8 cellular contexts compared by ENCODE assay signal in genomic region chr18:45910405-45911023, GRCh38. TPM values are rescaled to one million over a fixed set of nuclear protein-coding genes. Genes with fewer than 3 reads are reported as not detected.
DNase-seq lines count a peak whose midpoint lies in the region; ATAC-seq and TF ChIP-seq lines count a peak whose summit lies in the region.

No MANE protein-coding gene starts in this region.

- no peak overlapping the region for H3K4me3 ChIP-seq in NB4 (ENCODE audit: low read depth, low read length)
- H3K4me3 ChIP-seq in cardiac fibroblast (replicated peaks in 1 of 2; ENCODE audit: low read depth in 2 of 2, low read length in 2 of 2) = no peak overlapping the region
- no peak overlapping the region for H3K4me3 ChIP-seq in lower lobe of right lung

- H3K27me3 Mint-ChIP-seq in activated B cell treated with CpG ODN at 0.5 μM for 24 hours = no peaks in the 10 kb centered on the region

- CTCF ChIA-PET in activated B cell treated with CpG ODN at 0.5 μM for 24 hours (lab: Charles Lee) = interaction anchor here (0.6 to 5.7 kb wide), 8 partner anchors 11 to 248 kb away, joined by 3 to 43 read pairs (median 3); no protein-coding TSS in a partner anchor

- H3K4me3 Mint-ChIP-seq in activated B cell treated with CpG ODN at 0.5 μM for 24 hours = no peak overlapping the region

- H3K36me3 Mint-ChIP-seq in activated B cell treated with CpG ODN at 0.5 μM for 24 hours (ENCODE audit: low read depth) = peaks cover 87% of the 10 kb centered on the region

- intact Hi-C loops in activated B cell treated with CpG ODN at 0.5 μM for 24 hours (cut with micrococcal nuclease) (loop anchor here (1.0 to 2.0 kb wide), 6 partner anchors 56 to 290 kb away; partner anchors contain the start of gene EPG5), lower lobe of right lung (cut with DNase I) (no loop called here)

- H3K9me3 Mint-ChIP-seq in activated B cell treated with CpG ODN at 0.5 μM for 24 hours = no peaks in the 10 kb centered on the region

- TF ChIP-seq CTCF in NB4 (IDR thresholded peaks at IDR 0.05; ENCODE audit: low read depth, low read length) (peak; percentile 82), activated B cell treated with CpG ODN at 0.5 μM for 24 hours (IDR thresholded peaks at IDR 0.05) (peak; percentile 42), cardiac fibroblast (IDR thresholded peaks at IDR 0.05; ENCODE audit: low read depth, low read length) (peak; percentile 91), lower lobe of right lung (IDR thresholded peaks at IDR 0.05) (peak; percentile 70)

- H3K27ac Mint-ChIP-seq in activated B cell treated with CpG ODN at 0.5 μM for 24 hours = no peak overlapping the region

- DNase-seq in COR-L47 (lab: John Stamatoyannopoulos, UW) = peak; percentile 45
- peak; percentile 52 for DNase-seq in NB4 (ENCODE audit: low read depth)
- DNase-seq in activated B cell treated with CpG ODN at 0.5 μM for 24 hours = peak; percentile 23
- DNase-seq in cardiac fibroblast (ENCODE audit: low read depth in 2 of 2) = peak; percentile 59 to 61
- peak; percentile 52 for DNase-seq in lower lobe of right lung
- DNase-seq in stimulated activated CD8-positive, alpha-beta memory T cell treated with anti-CD3 and anti-CD28 coated beads, Interleukin-15, amount 100 ng/mL, for 48 hours (ENCODE audit: low read depth in 2 of 2) = peak; percentile 28 to 34
- no peak for DNase-seq in DMS153 treated with DMSO at 0.1 percent for 48 hours (lab: John Stamatoyannopoulos, UW; ENCODE audit: unreplicated experiment)

- H3K4me1 Mint-ChIP-seq in activated B cell treated with CpG ODN at 0.5 μM for 24 hours = no peaks in the 10 kb centered on the region

- ATAC-seq in GM21576 (IDR thresholded peaks at IDR 0.05; ENCODE audit: unreplicated experiment) (peak; percentile 81), activated B cell treated with CpG ODN at 0.5 μM for 24 hours (ENCODE audit: low read depth) (peak; percentile 72), lower lobe of right lung (peak; percentile 53 to 62)

- H3K27ac ChIP-seq in lower lobe of right lung = no peak overlapping the region

- peaks cover 98% of the 10 kb centered on the region for H3K36me3 ChIP-seq in lower lobe of right lung

- no peak for TF ChIP-seq POLR2A in NB4 (IDR thresholded peaks at IDR 0.05; ENCODE audit: extremely low read depth, insufficient read length)

- no peaks in the 10 kb centered on the region for H3K4me1 ChIP-seq in lower lobe of right lung

- POLR2A ChIA-PET in activated B cell treated with CpG ODN at 0.5 μM for 24 hours (lab: Charles Lee) = no interaction called here

- no peaks in the 10 kb centered on the region for H3K9me3 ChIP-seq in lower lobe of right lung

- no peaks in the 10 kb centered on the region for H3K27me3 ChIP-seq in lower lobe of right lung (ENCODE audit: low read depth)

RNA-seq across cellular contexts. Expression of gene EPG5, which starts 56.6 kb away (rescaled TPM):
- total RNA-seq in activated B cell treated with CpG ODN at 0.5 μM for 24 hours (34.2 and 38.3 TPM in 2 replicates), lower lobe of right lung (38.8 TPM)
